Comparison of ENCODE assay signal across 16 cellular contexts in the genomic region with DNA sequence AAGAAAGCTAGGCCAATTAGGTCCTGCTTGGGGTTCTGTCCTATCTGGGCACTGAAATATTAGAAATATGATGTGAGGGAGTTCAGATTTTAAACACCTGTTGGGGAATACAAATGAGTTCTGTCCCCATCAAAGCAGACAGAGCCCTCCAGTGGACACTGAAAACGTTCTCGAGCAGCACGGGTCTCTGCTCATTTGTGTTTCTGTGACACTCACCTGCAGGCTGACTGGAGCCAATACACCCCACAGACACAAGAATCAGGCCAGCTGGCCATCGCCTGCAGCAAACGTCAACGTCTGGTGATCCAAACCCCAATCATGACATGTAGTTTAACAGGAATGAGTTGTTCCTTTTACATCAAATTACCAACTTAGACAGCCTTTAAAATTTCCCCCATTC.
DNase-seq lines count a peak whose midpoint lies in the region; ATAC-seq and TF ChIP-seq lines count a peak whose summit lies in the region.
"Had no signal": no experiment of that assay in that cellular context is flagged by ENCODE, and none has a peak within 500 bp of the region (broad histone marks: within the 10 kb centered on the region; RNA-seq: fewer than 3 reads in every experiment).

No MANE protein-coding gene starts in this region.

- H3K36me3 Mint-ChIP-seq in stimulated activated naive B cell treated with anti-CD40 and anti-IgM and Interleukin-4, amounts not matched to agents 10 μg/mL and 1 μg/mL and 100 μg/mL, for 72 hours = no peaks in the 10 kb centered on the region
- H3K36me3 Mint-ChIP-seq: brain had no signal

- H3K27ac Mint-ChIP-seq in stimulated activated naive B cell treated with anti-CD40 and anti-IgM and Interleukin-4, amounts not matched to agents 10 μg/mL and 1 μg/mL and 100 μg/mL, for 72 hours = no peak overlapping the region
- H3K27ac Mint-ChIP-seq: brain, nephron progenitor cell had no signal

- WGBS in thyroid gland, 2 donors = 20 to 22% methylated on average over 6 of the region's 6 CpGs
- whole genome bisulfite sequencing in aorta, 2 donors = 61 to 79% methylated on average over 6 of the region's 6 CpGs

- no peaks in the 10 kb centered on the region for H3K9me3 ChIP-seq in thyroid gland
- peaks cover 1% of the 10 kb centered on the region for H3K9me3 ChIP-seq in aorta (ENCODE audit: control insufficient read depth, low read length)
- H3K9me3 ChIP-seq: tibial artery had no signal

- H3K4me3 ChIP-seq in thyroid gland (replicated peaks in 1 of 3) (no peak overlapping the region), aorta (ENCODE audit: low read length in 2 of 2) (no peak overlapping the region)
- H3K4me3 ChIP-seq: skin epidermis, tibial artery had no signal

- H3K4me1 ChIP-seq in thyroid gland = no peaks in the 10 kb centered on the region
- H3K4me1 ChIP-seq in aorta (ENCODE audit: control insufficient read depth in 1 of 2, insufficient read depth in 2 of 2, low read length in 2 of 2) = no peaks in the 10 kb centered on the region
- H3K4me1 ChIP-seq: tibial artery had no signal

- TF ChIP-seq POLR2A in thyroid gland (IDR thresholded peaks at IDR 0.05) = no peak

- peak in 2 of 6 experiments; percentile 31 to 53 for TF ChIP-seq CTCF in thyroid gland (IDR thresholded peaks at IDR 0.05)

- H3K27me3 ChIP-seq in thyroid gland (no peaks in the 10 kb centered on the region), aorta (ENCODE audit: control insufficient read depth in 1 of 2, insufficient read depth in 2 of 2, low read length in 1 of 2) (no peaks in the 10 kb centered on the region)
- H3K27me3 ChIP-seq: tibial artery had no signal

- H3K9me3 Mint-ChIP-seq in stimulated activated naive B cell treated with anti-CD40 and anti-IgM and Interleukin-4, amounts not matched to agents 10 μg/mL and 1 μg/mL and 100 μg/mL, for 72 hours = peaks cover 0 to 7% of the 10 kb centered on the region in 2 donors

- intact Hi-C loops in thyroid gland (cut with DNase I) (no loop called here), aorta (cut with DNase I) (no loop called here)

- ATAC-seq in stimulated activated naive B cell treated with anti-CD40 and anti-IgM and Interleukin-4, amounts not matched to agents 10 μg/mL and 1 μg/mL and 100 μg/mL, for 72 hours (replicated peaks) = no peak
- ATAC-seq in aorta (ENCODE audit: low FRiP score) (no peak), GM21515 (IDR thresholded peaks at IDR 0.05; ENCODE audit: unreplicated experiment) (no peak)
- ATAC-seq: left ventricle myocardium superior had no signal

- no peak overlapping the region for H3K4me3 Mint-ChIP-seq in stimulated activated naive B cell treated with anti-CD40 and anti-IgM and Interleukin-4, amounts not matched to agents 10 μg/mL and 1 μg/mL and 100 μg/mL, for 72 hours
- H3K4me3 Mint-ChIP-seq: brain, nephron progenitor cell had no signal

- H3K27me3 Mint-ChIP-seq in stimulated activated naive B cell treated with anti-CD40 and anti-IgM and Interleukin-4, amounts not matched to agents 10 μg/mL and 1 μg/mL and 100 μg/mL, for 72 hours = no peaks in the 10 kb centered on the region

- no peak overlapping the region for H3K27ac ChIP-seq in thyroid gland
- no peak overlapping the region for H3K27ac ChIP-seq in aorta (ENCODE audit: low read depth in 1 of 2, low read length in 2 of 2)
- H3K27ac ChIP-seq: skin epidermis, tibial artery had no signal

- DNase-seq in NCI-H1105 treated with DMSO at 0.1 percent for 48 hours (lab: John Stamatoyannopoulos, UW) (peak; percentile 12), NCI-H1105 (lab: John Stamatoyannopoulos, UW) (no peak), NCI-H774 (lab: John Stamatoyannopoulos, UW) (peak; percentile 53), cerebellar cortex (ENCODE audit: low spot score) (peak; percentile 96), thyroid gland (peak; percentile 17 to 25), aorta (no peak)
- DNase-seq in stimulated activated naive B cell treated with anti-CD40 and anti-IgM and Interleukin-4, amounts not matched to agents 10 μg/mL and 1 μg/mL and 100 μg/mL, for 72 hours = no peak
- DNase-seq: 8988T; activated CD4-positive, alpha-beta T cell treated with anti-CD3 and anti-CD28 coated beads, Interleukin-2, amount 50 U/mL, for 1 hour; left ventricle myocardium superior; nephron progenitor cell; SW 1271; tibial artery had no signal

- H3K36me3 ChIP-seq in thyroid gland (no peaks in the 10 kb centered on the region), aorta (ENCODE audit: control insufficient read depth in 1 of 2, insufficient read depth in 2 of 2, low read length in 1 of 2) (no peaks in the 10 kb centered on the region)
- H3K36me3 ChIP-seq: tibial artery had no signal

- no peaks in the 10 kb centered on the region for H3K4me1 Mint-ChIP-seq in stimulated activated naive B cell treated with anti-CD40 and anti-IgM and Interleukin-4, amounts not matched to agents 10 μg/mL and 1 μg/mL and 100 μg/mL, for 72 hours

Comparison
In these comparisons a context has a peak if more than half of its experiments do, and no peak if none do; other contexts are left out.
1. DNase-seq: peak in NCI-H1105 treated with DMSO at 0.1 percent for 48 hours (single experiment), NCI-H774 (single experiment), cerebellar cortex (single experiment) and thyroid gland (2 of 2); none in NCI-H1105 (single experiment), stimulated activated naive B cell treated with anti-CD40 and anti-IgM and Interleukin-4, amounts not matched to agents 10 μg/mL and 1 μg/mL and 100 μg/mL, for 72 hours (single experiment) and aorta (0 of 2).